Comparison of ENCODE assay signal across 22 cellular contexts in the genomic region with DNA sequence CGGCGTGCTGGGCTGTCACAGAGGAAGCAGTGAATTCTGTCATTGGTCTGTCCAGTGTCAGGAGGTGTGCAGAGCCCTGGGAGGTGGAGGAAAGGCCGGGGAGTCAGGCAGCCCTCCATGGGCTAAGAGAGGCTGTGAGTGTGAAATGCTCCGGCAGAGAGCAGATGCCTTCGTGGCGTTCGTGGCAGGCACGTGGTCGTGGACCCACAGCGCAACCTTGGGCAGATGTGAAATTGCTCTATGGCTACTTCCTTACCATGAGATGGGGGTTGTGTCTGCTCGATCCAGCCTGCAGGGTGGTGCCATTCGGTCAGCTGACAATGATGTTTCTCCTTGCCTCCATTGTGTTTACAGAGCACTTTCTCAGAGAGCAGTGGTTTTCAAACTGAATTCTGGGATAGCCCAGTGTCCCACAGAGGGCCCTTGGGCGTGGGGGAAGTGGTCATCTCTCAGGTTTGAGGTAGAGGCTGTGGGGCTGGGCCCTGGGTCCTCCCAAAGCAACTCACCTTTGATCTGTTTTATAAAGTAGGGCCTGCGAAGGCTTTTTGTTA. TPM values are rescaled to one million over a fixed set of nuclear protein-coding genes. Genes with fewer than 3 reads are reported as not detected.
A peak's percentile ranks its signal among the peaks of the same experiment; 100 is the strongest.
DNase-seq lines count a peak whose midpoint lies in the region; ATAC-seq, FAIRE-seq and TF ChIP-seq lines count a peak whose summit lies in the region.
"Had no signal": no experiment of that assay in that cellular context is flagged by ENCODE, and none has a peak within 500 bp of the region (broad histone marks: within the 10 kb centered on the region; RNA-seq: fewer than 3 reads in every experiment).

No MANE protein-coding gene starts in this region.

- in situ Hi-C loops in GM13977 (cut with MboI; ENCODE audit: low pct_unique_long_range_greater_than_20kb, low sequenced_read_pairs, unreplicated experiment), result no loop called here

- H4K20me1 ChIP-seq in BLaER1 treated with 17β-estradiol and CSF1 and Interleukin-3, amounts not matched to agents 10 nM and 100 nM, result peaks cover 0 to 100% (median 13%) of the 10 kb centered on the region in 11 experiments; a peak in 13 of 22 replicates

- H3K27me3 ChIP-seq in BLaER1 treated with 17β-estradiol and CSF1 and Interleukin-3, amounts not matched to agents 10 nM and 100 nM, result no peaks in the 10 kb centered on the region
- no peaks in the 10 kb centered on the region for H3K27me3 ChIP-seq in naive thymus-derived CD4-positive, alpha-beta T cell (ENCODE audit: control insufficient read depth in 2 of 2, insufficient read depth in 2 of 2, low read length in 2 of 2)
- no peaks in the 10 kb centered on the region for H3K27me3 ChIP-seq in small intestine (ENCODE audit: control insufficient read depth in 2 of 2, insufficient read depth in 2 of 2, low read length in 2 of 2)
- H3K27me3 ChIP-seq: ascending aorta had no signal

- POLR2A ChIA-PET in activated CD4-positive, alpha-beta memory T cell treated with anti-CD3 and anti-CD28 coated beads for 36 hours (lab: Charles Lee), result no interaction called here
- POLR2A ChIA-PET in naive thymus-derived CD4-positive, alpha-beta T cell (lab: Charles Lee), result no interaction called here

- H3K27ac Mint-ChIP-seq in activated CD4-positive, alpha-beta memory T cell treated with anti-CD3 and anti-CD28 coated beads for 36 hours, result peak overlapping the region; percentile 39
- H3K27ac Mint-ChIP-seq in naive thymus-derived CD4-positive, alpha-beta T cell, result peak overlapping the region; percentile 34 to 66 (median 55)

- peaks cover 0 to 100% (median 30%) of the 10 kb centered on the region in 11 experiments; a peak in 12 of 22 replicates for H3K36me3 ChIP-seq in BLaER1 treated with 17β-estradiol and CSF1 and Interleukin-3, amounts not matched to agents 10 nM and 100 nM
- peaks cover 7 to 75% (median 16%) of the 10 kb centered on the region in 3 experiments for H3K36me3 ChIP-seq in naive thymus-derived CD4-positive, alpha-beta T cell (ENCODE audit: control insufficient read depth in 2 of 3, insufficient read depth in 3 of 3, low read length in 3 of 3)
- peaks cover 3 to 25% of the 10 kb centered on the region in 2 donors for H3K36me3 ChIP-seq in small intestine (ENCODE audit: control insufficient read depth in 2 of 2, insufficient read depth in 2 of 2, low read length in 2 of 2)
- H3K36me3 ChIP-seq: HAP-1 had no signal

- no peak for TF ChIP-seq CTCF in GM13977 (IDR thresholded peaks at IDR 0.05; ENCODE audit: extremely low read depth, insufficient read depth, missing control alignments)

- peak overlapping the region in 3 of 11 experiments; percentile 15 to 36 (median 18); a peak in 2 of 22 replicates for H3K9ac ChIP-seq in BLaER1 treated with 17β-estradiol and CSF1 and Interleukin-3, amounts not matched to agents 10 nM and 100 nM

- H3K27me3 Mint-ChIP-seq in activated CD4-positive, alpha-beta memory T cell treated with anti-CD3 and anti-CD28 coated beads for 36 hours, result no peaks in the 10 kb centered on the region
- H3K27me3 Mint-ChIP-seq in naive thymus-derived CD4-positive, alpha-beta T cell, result no peaks in the 10 kb centered on the region

- H3K27ac ChIP-seq in BLaER1 treated with 17β-estradiol and CSF1 and Interleukin-3, amounts not matched to agents 10 nM and 100 nM, result peak overlapping the region in 7 of 11 experiments; percentile 4 to 60 (median 43); a peak in 10 of 22 replicates
- H3K27ac ChIP-seq in naive thymus-derived CD4-positive, alpha-beta T cell (ENCODE audit: low read depth, low read length), result no peak overlapping the region
- H3K27ac ChIP-seq in small intestine (ENCODE audit: low read depth in 1 of 2, low read length in 1 of 2), result no peak overlapping the region
- H3K27ac ChIP-seq: ascending aorta, tibial artery had no signal

- H3K4me3 Mint-ChIP-seq in activated CD4-positive, alpha-beta memory T cell treated with anti-CD3 and anti-CD28 coated beads for 36 hours, result no peak overlapping the region
- H3K4me3 Mint-ChIP-seq in naive thymus-derived CD4-positive, alpha-beta T cell, result no peak overlapping the region

- peaks cover 52 to 98% (median 84%) of the 10 kb centered on the region in 10 experiments for H3K4me1 ChIP-seq in BLaER1 treated with 17β-estradiol and CSF1 and Interleukin-3, amounts not matched to agents 10 nM and 100 nM
- no peaks in the 10 kb centered on the region for H3K4me1 ChIP-seq in naive thymus-derived CD4-positive, alpha-beta T cell (ENCODE audit: control insufficient read depth in 2 of 2, insufficient read depth in 2 of 2, low read length in 2 of 2)
- no peaks in the 10 kb centered on the region for H3K4me1 ChIP-seq in small intestine (ENCODE audit: control insufficient read depth in 2 of 2, insufficient read depth in 1 of 2, low read depth in 1 of 2, low read length in 1 of 2)
- H3K4me1 ChIP-seq: ascending aorta, esophagus squamous epithelium, HAP-1, tibial artery had no signal

- intact Hi-C loops in activated CD4-positive, alpha-beta memory T cell treated with anti-CD3 and anti-CD28 coated beads for 36 hours (cut with micrococcal nuclease), result no loop called here
- intact Hi-C loops in naive thymus-derived CD4-positive, alpha-beta T cell (cut with micrococcal nuclease), result loop anchor here in 1 of 2 donors (2.0 kb wide), 1 partner anchor 16 kb away; no protein-coding TSS in a partner anchor

- peaks cover 43% of the 10 kb centered on the region for H3K36me3 Mint-ChIP-seq in activated CD4-positive, alpha-beta memory T cell treated with anti-CD3 and anti-CD28 coated beads for 36 hours
- H3K36me3 Mint-ChIP-seq in naive thymus-derived CD4-positive, alpha-beta T cell, result peaks cover 8 to 37% (median 16%) of the 10 kb centered on the region in 5 donors

- 0 out of 22 replicates have a peak, but pooled peaks cover 0 to 4% (median 0%) of the 10 kb centered on the region in 11 experiments for H3K9me3 ChIP-seq in BLaER1 treated with 17β-estradiol and CSF1 and Interleukin-3, amounts not matched to agents 10 nM and 100 nM (replicated peaks in 1 of 11)
- H3K9me3 ChIP-seq in naive thymus-derived CD4-positive, alpha-beta T cell (ENCODE audit: control insufficient read depth in 2 of 3, low read length in 3 of 3), result no peaks in the 10 kb centered on the region
- no peaks in the 10 kb centered on the region for H3K9me3 ChIP-seq in small intestine (ENCODE audit: control insufficient read depth, low read depth)
- H3K9me3 ChIP-seq: ascending aorta, esophagus squamous epithelium, HAP-1, tibial artery had no signal

- peak overlapping the region in 9 of 11 experiments; percentile 1 to 99 (median 67); a peak in 14 of 22 replicates for H3K4me2 ChIP-seq in BLaER1 treated with 17β-estradiol and CSF1 and Interleukin-3, amounts not matched to agents 10 nM and 100 nM

- no peak for ATAC-seq in naive thymus-derived CD4-positive, alpha-beta T cell
- ATAC-seq: left colon had no signal

- H3K9me3 Mint-ChIP-seq in activated CD4-positive, alpha-beta memory T cell treated with anti-CD3 and anti-CD28 coated beads for 36 hours, result no peaks in the 10 kb centered on the region
- no peaks in the 10 kb centered on the region for H3K9me3 Mint-ChIP-seq in naive thymus-derived CD4-positive, alpha-beta T cell

- CTCF ChIA-PET in activated CD4-positive, alpha-beta memory T cell treated with anti-CD3 and anti-CD28 coated beads for 36 hours (lab: Charles Lee), result interaction anchor here (1.4 to 3.7 kb wide), 2 partner anchors 69 to 70 kb away, joined by 9 to 28 read pairs; no protein-coding TSS in a partner anchor
- CTCF ChIA-PET in naive thymus-derived CD4-positive, alpha-beta T cell (lab: Charles Lee), result interaction anchor here (3.4 kb wide), 1 partner anchor 70 kb away, joined by 35 read pairs; no protein-coding TSS in a partner anchor

- FAIRE-seq in small intestine (lab: Jason Lieb, UNC), result no peak

- DNase-seq in CD1c-positive myeloid dendritic cell (ENCODE audit: extremely low spot score), result peak; percentile 37
- no peak for DNase-seq in activated CD4-positive, alpha-beta memory T cell treated with anti-CD3 and anti-CD28 coated beads for 36 hours
- DNase-seq in naive thymus-derived CD4-positive, alpha-beta T cell, result no peak
- no peak for DNase-seq in small intestine
- no peak for DNase-seq in NCI-H1048 (lab: John Stamatoyannopoulos, UW)
- no peak for DNase-seq in GM13977 (ENCODE audit: low spot score)
- DNase-seq: activated gamma-delta T cell treated with Interleukin-2 at 50 U/mL for 16 hours; AML-193; effector memory CD4-positive, alpha-beta T cell; esophagus squamous epithelium; left colon; midbrain; NCI-H1694 treated with DMSO at 0.1 percent for 48 hours; NCI-H774; OCI-M1; SIG-M5; stimulated activated CD4-positive, alpha-beta T cell treated with anti-CD3 and anti-CD28 coated beads, Interleukin-12 subunit alpha, Interleukin-12 subunit beta, amount 100 ng/mL, for 4 hours; tibial artery had no signal

- 82 to 89% (median 83%) methylated on average over 14 of the region's 14 CpGs for WGBS in small intestine, 3 donors

- H3K4me1 Mint-ChIP-seq in activated CD4-positive, alpha-beta memory T cell treated with anti-CD3 and anti-CD28 coated beads for 36 hours (ENCODE audit: low read depth), result peaks cover 24% of the 10 kb centered on the region
- peaks cover 0 to 48% (median 2%) of the 10 kb centered on the region in 7 donors for H3K4me1 Mint-ChIP-seq in naive thymus-derived CD4-positive, alpha-beta T cell

- no peak overlapping the region for H3K4me3 ChIP-seq in BLaER1 treated with 17β-estradiol and CSF1 and Interleukin-3, amounts not matched to agents 10 nM and 100 nM
- H3K4me3 ChIP-seq in naive thymus-derived CD4-positive, alpha-beta T cell (ENCODE audit: low read length), result no peak overlapping the region
- H3K4me3 ChIP-seq in small intestine (ENCODE audit: low read depth in 1 of 2, low read length in 2 of 2), result no peak overlapping the region
- H3K4me3 ChIP-seq: ascending aorta, esophagus squamous epithelium, HAP-1, tibial artery had no signal

RNA-seq across cellular contexts. Expression of a gene that starts 27.9 kb away (rescaled TPM):
- total RNA-seq in activated CD4-positive, alpha-beta memory T cell treated with anti-CD3 and anti-CD28 coated beads for 36 hours, result 100 to 1,000 TPM; 201 to 211 TPM
- total RNA-seq in naive thymus-derived CD4-positive, alpha-beta T cell, result 100 to 1,000 TPM in 2 of 5 experiments, 10 to 100 TPM in 3; 38.6 to 278 (median 60.3) TPM
- 10 to 100 TPM; 30.1 to 48.2 TPM for polyA plus RNA-seq in naive thymus-derived CD4-positive, alpha-beta T cell
- polyA plus RNA-seq in small intestine, result 10 to 100 TPM; 17.2 to 30.4 (median 20.0) TPM
- total RNA-seq: MCF 10A had no signal

RNA-seq across cellular contexts. Expression of a gene that starts 35.1 kb away (rescaled TPM):
- total RNA-seq in activated CD4-positive, alpha-beta memory T cell treated with anti-CD3 and anti-CD28 coated beads for 36 hours, result 10 to 100 TPM; 25.0 to 25.4 TPM
- total RNA-seq in naive thymus-derived CD4-positive, alpha-beta T cell, result 10 to 100 TPM; 43.8 to 94.4 (median 77.3) TPM
- 10 to 100 TPM in 1 of 2 donors, 1 to 10 TPM in 1; 6.5 to 13.5 TPM for polyA plus RNA-seq in naive thymus-derived CD4-positive, alpha-beta T cell
- polyA plus RNA-seq in small intestine, result 10 to 100 TPM; 15.9 to 21.5 (median 16.2) TPM

Comparison
In these comparisons a context has a peak if more than half of its experiments do, and no peak if none do; other contexts are left out.
1. H3K27ac ChIP-seq: peak in BLaER1 treated with 17β-estradiol and CSF1 and Interleukin-3, amounts not matched to agents 10 nM and 100 nM (7 of 11); none in naive thymus-derived CD4-positive, alpha-beta T cell (single experiment) and small intestine (0 of 2).